ENCODE assay signal across 1 cellular context in genomic region chr6:108118359-108118724, GRCh38.
TF ChIP-seq lines count a peak whose summit lies in the region.

No MANE protein-coding gene starts in this region.

TF ChIP-seq in H1, 55 proteins besides CTCF, POLR2A, EP300 and RAD21:
- TF ChIP-seq SP2 (IDR thresholded peaks at IDR 0.05; ENCODE audit: low read length), result no peak
- no peak for TF ChIP-seq JUND (IDR thresholded peaks at IDR 0.05; ENCODE audit: low read length)
- TF ChIP-seq TAF1 (IDR thresholded peaks at IDR 0.05; ENCODE audit: low read depth, low read length), result no peak
TF ChIP-seq in H1: peak in this region for 0.
